ENCODE assay signal across 8 cellular contexts in genomic region chr4:77818667-77819408, GRCh38. TPM values are rescaled to one million over a fixed set of nuclear protein-coding genes. Genes with fewer than 3 reads are reported as not detected.
A peak's percentile ranks its signal among the peaks of the same experiment; 100 is the strongest.
DNase-seq lines count a peak whose midpoint lies in the region; ATAC-seq and TF ChIP-seq lines count a peak whose summit lies in the region.

TSS of gene CNOT6L (minus strand) at chr4:77819368. CDS start at chr4:77819308, 60 bp downstream.

- H3K4me3 ChIP-seq in coronary artery = peak within 1 kb of the TSS; percentile 96

- DNase-seq in GM10248 (ENCODE audit: extremely low spot score) (peak; percentile 67), NCI-H2171 treated with DMSO at 0.1 percent for 48 hours (lab: John Stamatoyannopoulos, UW) (peak; percentile 34), coronary artery (ENCODE audit: low spot score) (peak; percentile 82), left kidney (ENCODE audit: low read depth, low spot score) (peak; percentile 90)
- peak; percentile 81 for DNase-seq in activated CD4-positive, alpha-beta T cell treated with anti-CD3 and anti-CD28 coated beads, Interleukin-2, amount 10 ng/mL, durations not matched to agents 7 days and 5 days
- DNase-seq in stimulated activated CD4-positive, alpha-beta T cell treated with anti-CD3 and anti-CD28 coated beads, Interleukin-2, amount 100 ng/mL, for 4 hours (ENCODE audit: low read depth) = peak; percentile 82

- no peaks in the 10 kb centered on the region for H3K9me3 Mint-ChIP-seq in activated CD4-positive, alpha-beta T cell treated with anti-CD3 and anti-CD28 coated beads, Interleukin-2, amount 10 ng/mL, durations not matched to agents 7 days and 5 days

- peak within 1 kb of the TSS; percentile 98 to 99 for H3K27ac ChIP-seq in coronary artery

- H3K36me3 Mint-ChIP-seq in activated CD4-positive, alpha-beta T cell treated with anti-CD3 and anti-CD28 coated beads, Interleukin-2, amount 10 ng/mL, durations not matched to agents 7 days and 5 days (ENCODE audit: low read depth) = peaks cover 28% of the 10 kb centered on the region

- no peak for TF ChIP-seq CTCF in GM10248 (IDR thresholded peaks at IDR 0.05; ENCODE audit: control extremely low read depth, extremely low read depth, low read depth, missing control alignments)
- no peak for TF ChIP-seq CTCF in coronary artery (IDR thresholded peaks at IDR 0.05)

- peaks cover 50% of the 10 kb centered on the region for H3K4me1 Mint-ChIP-seq in activated CD4-positive, alpha-beta T cell treated with anti-CD3 and anti-CD28 coated beads, Interleukin-2, amount 10 ng/mL, durations not matched to agents 7 days and 5 days

- CTCF ChIA-PET in GM10248 (lab: Yijun Ruan, JAX) = interaction anchor here (0.7 to 2.6 kb wide), 6 partner anchors 10 to 199 kb away, joined by 3 to 11 read pairs (median 4); partner anchors contain the start of gene MRPL1
- CTCF ChIA-PET in activated CD4-positive, alpha-beta T cell treated with anti-CD3 and anti-CD28 coated beads, Interleukin-2, amount 10 ng/mL, durations not matched to agents 7 days and 5 days (lab: Charles Lee) = interaction anchor here (0.7 to 2.3 kb wide), 8 partner anchors 12 to 47 kb away, joined by 3 to 8 read pairs (median 4); partner anchors contain the start of gene MRPL1

- ATAC-seq in HG02623 (IDR thresholded peaks at IDR 0.05; ENCODE audit: unreplicated experiment) = peak; percentile 25
- ATAC-seq in GM18870 (IDR thresholded peaks at IDR 0.05; ENCODE audit: unreplicated experiment) = no peak

- H3K4me3 Mint-ChIP-seq in activated CD4-positive, alpha-beta T cell treated with anti-CD3 and anti-CD28 coated beads, Interleukin-2, amount 10 ng/mL, durations not matched to agents 7 days and 5 days = peak within 1 kb of the TSS; percentile 96

- POLR2A ChIA-PET in GM10248 (lab: Yijun Ruan, JAX) = no interaction called here
- POLR2A ChIA-PET in activated CD4-positive, alpha-beta T cell treated with anti-CD3 and anti-CD28 coated beads, Interleukin-2, amount 10 ng/mL, durations not matched to agents 7 days and 5 days (lab: Charles Lee) = interaction anchor here (0.5 to 1.8 kb wide), 5 partner anchors 18 to 800 kb away, joined by 3 to 11 read pairs (median 6); partner anchors contain the start of gene MRPL1

- no peaks in the 10 kb centered on the region for H3K27me3 Mint-ChIP-seq in activated CD4-positive, alpha-beta T cell treated with anti-CD3 and anti-CD28 coated beads, Interleukin-2, amount 10 ng/mL, durations not matched to agents 7 days and 5 days

- H3K27ac Mint-ChIP-seq in activated CD4-positive, alpha-beta T cell treated with anti-CD3 and anti-CD28 coated beads, Interleukin-2, amount 10 ng/mL, durations not matched to agents 7 days and 5 days = peak within 1 kb of the TSS; percentile 100

RNA-seq across cellular contexts. Expression of gene CNOT6L, which starts in this region (rescaled TPM):
- total RNA-seq in activated CD4-positive, alpha-beta T cell treated with anti-CD3 and anti-CD28 coated beads, Interleukin-2, amount 10 ng/mL, durations not matched to agents 7 days and 5 days = 100 to 1,000 TPM; 108 to 122 TPM

Comparison
In these comparisons a context has a peak if more than half of its experiments do, and no peak if none do; other contexts are left out.
1. DNase-seq: peak in every context shown above with its lines; median percentile 90 in left kidney; 82 in coronary artery; 82 in stimulated activated CD4-positive, alpha-beta T cell treated with anti-CD3 and anti-CD28 coated beads, Interleukin-2, amount 100 ng/mL, for 4 hours; 81 in activated CD4-positive, alpha-beta T cell treated with anti-CD3 and anti-CD28 coated beads, Interleukin-2, amount 10 ng/mL, durations not matched to agents 7 days and 5 days; 67 in GM10248; 34 in NCI-H2171 treated with DMSO at 0.1 percent for 48 hours.